ENCODE assay signal across 12 cellular contexts in the genomic region with DNA sequence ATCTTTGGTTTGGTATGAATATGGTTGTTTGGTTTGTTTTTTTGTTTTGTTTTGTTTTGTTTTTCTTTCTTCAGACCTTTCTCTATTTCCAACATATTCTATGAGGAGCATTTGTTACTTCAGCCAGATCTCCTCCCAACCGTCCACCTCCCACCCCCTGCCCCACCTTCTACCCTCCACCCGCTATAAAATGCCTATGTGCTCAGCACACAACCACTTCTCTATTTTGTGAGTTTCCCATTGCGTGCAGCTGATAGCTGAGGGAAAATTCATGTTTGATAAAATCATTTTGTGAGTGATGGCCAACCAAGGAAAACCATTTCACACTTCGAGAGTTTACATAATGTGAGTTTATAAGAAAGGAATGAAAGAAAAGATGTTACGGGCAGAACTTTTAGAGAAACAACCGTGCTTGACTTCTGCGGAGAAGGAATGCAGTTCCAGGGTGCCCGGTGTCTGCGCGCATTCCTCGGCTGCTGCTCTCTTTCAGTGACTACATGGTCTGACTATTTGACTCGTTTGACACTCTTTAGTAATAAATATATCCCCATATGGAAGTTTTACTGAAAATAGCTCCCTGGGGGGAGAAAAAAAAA.
DNase-seq lines count a peak whose midpoint lies in the region; TF ChIP-seq lines count a peak whose summit lies in the region.
"Had no signal": no experiment of that assay in that cellular context is flagged by ENCODE, and none has a peak within 500 bp of the region (broad histone marks: within the 10 kb centered on the region; RNA-seq: fewer than 3 reads in every experiment).

No MANE protein-coding gene starts in this region.

- H3K4me1 Mint-ChIP-seq in HFFc6 (ENCODE audit: low read depth): peaks cover 35% of the 10 kb centered on the region

- DNase-seq in HFFc6: peak; percentile 88
- DNase-seq in amniotic epithelial cell (ENCODE audit: low read depth): peak; percentile 82
- no peak for DNase-seq in erythroblast (lab: John Stamatoyannopoulos, UW)
- no peak for DNase-seq in NCI-H2081 (lab: John Stamatoyannopoulos, UW)
- no peak for DNase-seq in vagina (ENCODE audit: extremely low spot score in 2 of 2)
- no peak for DNase-seq in BE2C
- DNase-seq: activated CD4-positive, alpha-beta T cell treated with anti-CD3 and anti-CD28 coated beads for 1 hour; DMS153; NCI-H1092 treated with DMSO at 0.1 percent for 48 hours; stimulated activated naive CD4-positive, alpha-beta T cell treated with Interleukin-2 at 50 U/mL for 16 hours had no signal

- H3K9ac ChIP-seq in iPS-20b (ENCODE audit: low read depth, low read length) (no peak overlapping the region), skeletal muscle tissue (ENCODE audit: low read depth in 1 of 3, low read length in 3 of 3) (peak overlapping the region in 2 of 3 donors; percentile 25 to 46)

- H3K27me3 Mint-ChIP-seq in HFFc6 (ENCODE audit: insufficient read depth): no peaks in the 10 kb centered on the region; the same call in 1 of the 2 replicates

- peak overlapping the region; percentile 66 for H3K4me3 Mint-ChIP-seq in HFFc6

- H3K4me3 ChIP-seq in iPS-20b (ENCODE audit: low read length): 0 out of 2 replicates have a peak overlapping the region, but pooled peaks have one; percentile 17
- H3K4me3 ChIP-seq in skeletal muscle tissue (ENCODE audit: low read length in 3 of 3): peak overlapping the region in 2 of 3 donors; percentile 25 to 30
- no peak overlapping the region for H3K4me3 ChIP-seq in vagina
- H3K4me3 ChIP-seq in BE2C (ENCODE audit: low read depth, low read length): no peak overlapping the region

- TF ChIP-seq CTCF in HFFc6 (IDR thresholded peaks at IDR 0.05) (no peak), vagina (IDR thresholded peaks at IDR 0.05) (no peak), BE2C (IDR thresholded peaks at IDR 0.05; ENCODE audit: low read depth, low read length) (no peak)

- H3K36me3 Mint-ChIP-seq in HFFc6 (ENCODE audit: low read depth): no peaks in the 10 kb centered on the region

- TF ChIP-seq POLR2A in erythroblast (IDR thresholded peaks at IDR 0.05; ENCODE audit: low read length): no peak
- TF ChIP-seq POLR2A in vagina (IDR thresholded peaks at IDR 0.05): no peak

- H3K36me3 ChIP-seq in iPS-20b (ENCODE audit: insufficient read depth, low read depth, low read length): no peaks in the 10 kb centered on the region
- H3K36me3 ChIP-seq in skeletal muscle tissue (ENCODE audit: control insufficient read depth in 3 of 3, insufficient read depth in 3 of 3, low read length in 3 of 3): no peaks in the 10 kb centered on the region
- no peaks in the 10 kb centered on the region for H3K36me3 ChIP-seq in vagina
- H3K36me3 ChIP-seq in BE2C: no peaks in the 10 kb centered on the region

- intact Hi-C loops in vagina (cut with DNase I): no loop called here

- H3K27ac Mint-ChIP-seq in HFFc6: peak overlapping the region; percentile 78

- no peaks in the 10 kb centered on the region for H3K27me3 ChIP-seq in iPS-20b (ENCODE audit: insufficient read depth, low read length)
- no peaks in the 10 kb centered on the region for H3K27me3 ChIP-seq in skeletal muscle tissue (ENCODE audit: control insufficient read depth in 3 of 3, insufficient read depth in 3 of 3, low read length in 3 of 3)
- no peaks in the 10 kb centered on the region for H3K27me3 ChIP-seq in vagina
- no peaks in the 10 kb centered on the region for H3K27me3 ChIP-seq in BE2C

- H3K27ac ChIP-seq in iPS-20b (ENCODE audit: low read length) (no peak overlapping the region), skeletal muscle tissue (ENCODE audit: low read depth, low read length) (no peak overlapping the region), vagina (no peak overlapping the region)

- H3K9me3 ChIP-seq in iPS-20b (ENCODE audit: insufficient read depth, low read depth, low read length): no peaks in the 10 kb centered on the region
- H3K9me3 ChIP-seq in skeletal muscle tissue (ENCODE audit: control insufficient read depth in 3 of 3, low read length in 3 of 3): no peaks in the 10 kb centered on the region
- no peaks in the 10 kb centered on the region for H3K9me3 ChIP-seq in vagina
- no peaks in the 10 kb centered on the region for H3K9me3 ChIP-seq in BE2C

- no peaks in the 10 kb centered on the region for H3K9me3 Mint-ChIP-seq in HFFc6

- no peaks in the 10 kb centered on the region; the same call in 1 of the 2 replicates for H3K4me1 ChIP-seq in iPS-20b (ENCODE audit: insufficient read depth, low read length)
- H3K4me1 ChIP-seq in skeletal muscle tissue (ENCODE audit: control insufficient read depth in 3 of 3, insufficient read depth in 3 of 3, low read length in 3 of 3): peaks cover 0 to 7% (median 0%) of the 10 kb centered on the region in 3 donors
- no peaks in the 10 kb centered on the region for H3K4me1 ChIP-seq in vagina
- peaks cover 7% of the 10 kb centered on the region for H3K4me1 ChIP-seq in BE2C

Comparison
In these comparisons a context has a peak if more than half of its experiments do, and no peak if none do; other contexts are left out.
1. DNase-seq: peak in HFFc6 (single experiment) and amniotic epithelial cell (single experiment); none in erythroblast (0 of 2), NCI-H2081 (0 of 2), vagina (0 of 2) and BE2C (single experiment).
2. H3K4me3 ChIP-seq: peak in iPS-20b (single experiment) and skeletal muscle tissue (2 of 3); none in vagina (0 of 2) and BE2C (single experiment).